Comparison of ENCODE assay signal across 28 cellular contexts in the genomic region with DNA sequence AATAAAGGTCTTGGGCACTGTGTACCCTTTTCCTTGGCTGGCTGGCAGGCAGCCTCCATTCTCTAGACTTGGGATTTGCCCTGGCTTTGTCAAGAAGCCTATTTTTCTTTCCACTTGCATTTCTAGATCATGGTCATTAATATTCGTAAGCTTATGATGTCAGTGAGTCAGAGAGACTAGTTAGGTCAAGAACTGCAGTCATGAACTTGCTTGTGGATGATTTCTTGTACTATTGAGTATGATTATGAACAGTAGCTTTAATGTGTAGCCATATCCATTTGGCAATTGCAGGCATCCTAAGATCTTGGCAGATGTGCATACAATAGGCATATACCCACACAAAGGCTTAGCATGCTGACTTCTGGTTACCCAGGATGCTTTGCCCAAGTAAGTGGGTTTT.
"Had no signal": no experiment of that assay in that cellular context is flagged by ENCODE, and none has a peak within 500 bp of the region (broad histone marks: within the 10 kb centered on the region; RNA-seq: fewer than 3 reads in every experiment).

No MANE protein-coding gene starts in this region.

- FAIRE-seq: keratinocyte, pancreas had no signal

- H3K36me3 ChIP-seq: left lung, lower lobe of right lung, pancreas, prostate gland, stomach, thyroid gland, transverse colon, upper lobe of left lung, vagina had no signal

- ATAC-seq: left cardiac atrium; left lung; lower lobe of right lung; naive thymus-derived CD8-positive, alpha-beta T cell; pancreas; right cardiac atrium; sciatic nerve; stimulated activated naive B cell treated with anti-CD40 and anti-IgM and Interleukin-4, amounts not matched to agents 10 μg/mL and 1 μg/mL and 100 μg/mL, for 72 hours; stimulated activated naive CD8-positive, alpha-beta T cell treated with anti-CD3 and anti-CD28 coated beads, Interleukin-15, Interleukin-2, amounts not matched to agents 100 U/mL and 50 U/mL, for 24 hours had no signal

- H3K27me3 ChIP-seq: pancreas, stomach, testis, thyroid gland, transverse colon, upper lobe of left lung, vagina had no signal

- DNase-seq: kidney glomerular epithelial cell; left cardiac atrium; left lung; lower lobe of right lung; mammary epithelial cell; mesenchymal stem cell; naive thymus-derived CD8-positive, alpha-beta T cell; nucleus accumbens; pancreas; posterior cingulate gyrus; retina; right cardiac atrium; stimulated activated CD4-positive, alpha-beta T cell treated with anti-CD3 and anti-CD28 coated beads, Interleukin-12 subunit alpha, Interleukin-12 subunit beta, amount 100 ng/mL, for 4 hours; stimulated activated CD4-positive, alpha-beta T cell treated with anti-CD3 and anti-CD28 coated beads, Interleukin-15, amount 100 ng/mL, for 24 hours; stimulated activated CD4-positive, alpha-beta T cell treated with anti-CD3 and anti-CD28 coated beads, Interleukin-2, amount 100 ng/mL, for 24 hours; stimulated activated CD4-positive, alpha-beta T cell treated with anti-CD3 and anti-CD28 coated beads, Interleukin-4, amount 100 ng/mL, for 1 hour; stimulated activated naive B cell treated with anti-CD40 and anti-IgM and Interleukin-4, amounts not matched to agents 10 μg/mL and 1 μg/mL and 100 μg/mL, for 72 hours; stimulated activated naive CD8-positive, alpha-beta T cell treated with anti-CD3 and anti-CD28 coated beads, Interleukin-15, Interleukin-2, amounts not matched to agents 100 U/mL and 50 U/mL, for 24 hours; stomach; testis; thyroid gland; transverse colon; upper lobe of left lung had no signal

- H3K4me3 ChIP-seq: left lung, lower lobe of right lung, pancreas, prostate gland, skin epidermis, stomach, testis, thyroid gland, transverse colon, upper lobe of left lung, vagina had no signal
